Comparison of ENCODE assay signal across 8 cellular contexts in the genomic region with DNA sequence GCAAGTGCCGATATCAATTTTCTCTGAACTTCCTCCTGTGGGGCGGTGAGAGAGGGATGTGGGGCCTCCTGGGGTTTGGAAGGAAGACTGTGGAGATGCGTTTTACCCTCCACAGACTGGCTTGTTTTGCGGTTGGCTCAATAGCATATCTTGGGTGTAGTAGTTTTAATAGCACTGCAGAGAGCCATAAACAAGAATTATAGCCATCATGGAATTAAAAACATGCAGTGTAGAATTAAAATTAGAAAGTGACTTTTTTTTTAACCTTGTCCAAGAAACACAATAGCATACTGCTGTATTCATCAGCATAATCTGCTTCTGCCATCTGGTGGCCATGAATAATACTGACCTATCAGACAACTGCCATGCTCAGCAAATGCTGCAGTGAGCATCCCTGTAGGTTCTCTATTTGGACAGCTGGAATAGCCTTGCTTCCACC. TPM values are rescaled to one million over a fixed set of nuclear protein-coding genes. Genes with fewer than 3 reads are reported as not detected.
DNase-seq lines count a peak whose midpoint lies in the region; ATAC-seq, FAIRE-seq and TF ChIP-seq lines count a peak whose summit lies in the region.

No MANE protein-coding gene starts in this region.

- H3K27ac ChIP-seq in body of pancreas = no peak overlapping the region

- intact Hi-C loops in body of pancreas (cut with DNase I) = loop anchor here (10.0 kb wide), 1 partner anchor 445 kb away; no protein-coding TSS in a partner anchor

- H3K9me3 ChIP-seq in body of pancreas = no peaks in the 10 kb centered on the region

- H3K27me3 Mint-ChIP-seq in immature natural killer cell (ENCODE audit: low read depth in 3 of 3) = peaks cover 3 to 7% (median 6%) of the 10 kb centered on the region in 3 donors

- peak; percentile 55 for ATAC-seq in body of pancreas
- no peak for ATAC-seq in GM21619 (IDR thresholded peaks at IDR 0.05; ENCODE audit: unreplicated experiment)

- H3K9me3 Mint-ChIP-seq in immature natural killer cell = peaks cover 0 to 2% (median 0%) of the 10 kb centered on the region in 6 donors

- peak; percentile 33 to 78 (median 56) for TF ChIP-seq CTCF in body of pancreas (IDR thresholded peaks at IDR 0.05)

- H3K4me3 ChIP-seq in body of pancreas = no peak overlapping the region

- H3K36me3 Mint-ChIP-seq in immature natural killer cell = no peaks in the 10 kb centered on the region

- no peaks in the 10 kb centered on the region for H3K4me1 Mint-ChIP-seq in immature natural killer cell

- DNase-seq in COLO829 (ENCODE audit: low spot score) (peak; percentile 40), GM19239 (ENCODE audit: insufficient read length, low spot score) (peak; percentile 1), LoVo (ENCODE audit: low spot score) (peak; percentile 46), RCC 7860 (ENCODE audit: low spot score) (peak; percentile 6), body of pancreas (peak; percentile 47 to 71 (median 59)), immature natural killer cell (peak in 2 of 3 donors; percentile 18 to 19)
- peak; percentile 10 for DNase-seq in stimulated activated CD4-positive, alpha-beta T cell treated with anti-CD3 and anti-CD28 coated beads, Interleukin-2, amount 100 ng/mL, for 4 hours (ENCODE audit: low read depth)

- H3K4me1 ChIP-seq in body of pancreas = no peaks in the 10 kb centered on the region

- H3K27me3 ChIP-seq in body of pancreas = no peaks in the 10 kb centered on the region

- FAIRE-seq in GM19239 (lab: Jason Lieb, UNC) (peak; percentile 94), RCC 7860 (lab: Jason Lieb, UNC) (peak; percentile 30)

- TF ChIP-seq POLR2A in body of pancreas (IDR thresholded peaks at IDR 0.05) = no peak

- no peak overlapping the region for H3K4me3 Mint-ChIP-seq in immature natural killer cell

- no peaks in the 10 kb centered on the region for H3K36me3 ChIP-seq in body of pancreas (replicated peaks in 1 of 2; ENCODE audit: insufficient read depth in 1 of 2, low read depth in 2 of 2)

- no peak overlapping the region for H3K27ac Mint-ChIP-seq in immature natural killer cell

- WGBS in body of pancreas, 2 donors = 34 to 40% methylated on average over 4 of the region's 4 CpGs

RNA-seq across cellular contexts. Expression of gene SCML1, which starts 47.3 kb away (rescaled TPM):
- 10 to 100 TPM in 1 of 2 donors, 1 to 10 TPM in 1; 9.3 to 11.2 TPM for total RNA-seq in body of pancreas
- polyA plus RNA-seq in immature natural killer cell = 1 to 10 TPM in 2 of 3 donors, not detected in 1; 1.3 to 2.2 TPM

Comparison
In these comparisons a context has a peak if more than half of its experiments do, and no peak if none do; other contexts are left out.
1. DNase-seq: peak in every context shown above with its lines; median percentile 59 in body of pancreas; 46 in LoVo; 40 in COLO829; 18 in immature natural killer cell; 10 in stimulated activated CD4-positive, alpha-beta T cell treated with anti-CD3 and anti-CD28 coated beads, Interleukin-2, amount 100 ng/mL, for 4 hours; 6 in RCC 7860; 1 in GM19239.